19 cellular contexts compared by ENCODE assay signal in the genomic region with DNA sequence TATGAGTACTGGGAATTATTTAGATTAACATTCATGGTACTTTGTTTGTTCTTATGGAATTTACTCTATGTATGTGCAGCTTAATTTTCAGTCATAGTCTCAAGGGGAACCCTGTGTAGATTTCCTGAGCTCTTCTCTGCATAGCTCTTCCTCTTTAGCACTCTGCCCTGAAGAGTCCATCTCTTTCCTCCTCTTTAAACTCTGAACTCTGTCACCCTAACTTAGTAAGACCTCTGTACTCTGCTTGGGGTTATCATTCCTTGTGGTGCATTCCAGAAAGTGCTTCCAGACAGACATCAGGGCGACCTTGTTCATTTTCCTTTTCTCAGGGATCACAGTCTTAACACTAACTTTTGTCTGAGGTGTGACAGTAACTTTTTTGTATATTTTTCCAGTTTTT.
"Had no signal": no experiment of that assay in that cellular context is flagged by ENCODE, and none has a peak within 500 bp of the region (broad histone marks: within the 10 kb centered on the region; RNA-seq: fewer than 3 reads in every experiment).

No MANE protein-coding gene starts in this region.

- H3K36me3 Mint-ChIP-seq: immature natural killer cell had no signal

- H3K4me3 ChIP-seq: dorsolateral prefrontal cortex, esophagus muscularis mucosa, neural progenitor cell, right atrium auricular region, upper lobe of left lung had no signal

- DNase-seq: activated CD4-positive, alpha-beta T cell treated with anti-CD3 and anti-CD28 coated beads, Interleukin-2, amount 50 U/mL, for 48 hours; activated CD4-positive, CD25-positive, alpha-beta regulatory T cell treated with anti-CD3 and anti-CD28 coated beads, Interleukin-2, amount 50 U/mL, for 72 hours; activated CD8-positive, alpha-beta memory T cell treated with anti-CD3 and anti-CD28 coated beads, Interleukin-2, amount 10 ng/mL, durations not matched to agents 7 days and 5 days; activated gamma-delta T cell treated with Interleukin-2 at 50 U/mL for 16 hours; activated naive CD8-positive, alpha-beta T cell treated with anti-CD3 and anti-CD28 coated beads, Interleukin-2, amount 10 ng/mL, durations not matched to agents 7 days and 5 days; activated T-cell treated with anti-CD3 and anti-CD28 coated beads, Interleukin-2, amount 50 U/mL, for 72 hours; aorta; dorsolateral prefrontal cortex; glutamatergic neuron; immature natural killer cell; stimulated activated CD4-positive, alpha-beta T cell treated with anti-CD3 and anti-CD28 coated beads, Interleukin-2, amount 100 ng/mL, for 24 hours; stimulated activated naive CD4-positive, alpha-beta T cell; substantia nigra; T-helper 9 cell; upper lobe of left lung had no signal

- H3K27me3 ChIP-seq: dorsolateral prefrontal cortex, esophagus muscularis mucosa, neural progenitor cell, right atrium auricular region, upper lobe of left lung had no signal

- H3K27me3 Mint-ChIP-seq: activated CD8-positive, alpha-beta memory T cell treated with anti-CD3 and anti-CD28 coated beads, Interleukin-2, amount 10 ng/mL, durations not matched to agents 7 days and 5 days had no signal

- H3K4me1 Mint-ChIP-seq: activated CD8-positive, alpha-beta memory T cell treated with anti-CD3 and anti-CD28 coated beads, Interleukin-2, amount 10 ng/mL, durations not matched to agents 7 days and 5 days; activated naive CD8-positive, alpha-beta T cell treated with anti-CD3 and anti-CD28 coated beads, Interleukin-2, amount 10 ng/mL, durations not matched to agents 7 days and 5 days; immature natural killer cell had no signal

- H3K9me3 Mint-ChIP-seq: immature natural killer cell had no signal

- H3K9me3 ChIP-seq: upper lobe of left lung had no signal

- H3K27ac ChIP-seq: dorsolateral prefrontal cortex, esophagus muscularis mucosa, neural progenitor cell, parathyroid adenoma, right atrium auricular region, upper lobe of left lung had no signal

- H3K4me2 ChIP-seq: neural progenitor cell had no signal

- H3K9ac ChIP-seq: neural progenitor cell, parathyroid adenoma had no signal

- H2AFZ ChIP-seq: neural progenitor cell, parathyroid adenoma had no signal

- H3K4me3 Mint-ChIP-seq: activated CD8-positive, alpha-beta memory T cell treated with anti-CD3 and anti-CD28 coated beads, Interleukin-2, amount 10 ng/mL, durations not matched to agents 7 days and 5 days; activated naive CD8-positive, alpha-beta T cell treated with anti-CD3 and anti-CD28 coated beads, Interleukin-2, amount 10 ng/mL, durations not matched to agents 7 days and 5 days; activated T-cell treated with anti-CD3 and anti-CD28 coated beads, Interleukin-2, amount 50 U/mL, for 72 hours; immature natural killer cell; neural progenitor cell had no signal

- H3K4me1 ChIP-seq: neural progenitor cell, parathyroid adenoma, upper lobe of left lung had no signal

- H3K79me2 ChIP-seq: parathyroid adenoma had no signal

- H3K36me3 ChIP-seq: esophagus muscularis mucosa, neural progenitor cell, right atrium auricular region, upper lobe of left lung had no signal

- H3K27ac Mint-ChIP-seq: activated CD8-positive, alpha-beta memory T cell treated with anti-CD3 and anti-CD28 coated beads, Interleukin-2, amount 10 ng/mL, durations not matched to agents 7 days and 5 days; activated naive CD8-positive, alpha-beta T cell treated with anti-CD3 and anti-CD28 coated beads, Interleukin-2, amount 10 ng/mL, durations not matched to agents 7 days and 5 days; activated T-cell treated with anti-CD3 and anti-CD28 coated beads, Interleukin-2, amount 50 U/mL, for 72 hours; immature natural killer cell; neural progenitor cell had no signal
